Comparison of ENCODE assay signal across 9 cellular contexts in genomic region chr1:223716302-223716862, GRCh38. TPM values are rescaled to one million over a fixed set of nuclear protein-coding genes. Genes with fewer than 3 reads are reported as not detected.
DNase-seq lines count a peak whose midpoint lies in the region; ATAC-seq and TF ChIP-seq lines count a peak whose summit lies in the region.
"Had no signal": no experiment of that assay in that cellular context is flagged by ENCODE, and none has a peak within 500 bp of the region (broad histone marks: within the 10 kb centered on the region; RNA-seq: fewer than 3 reads in every experiment).

No MANE protein-coding gene starts in this region.

- intact Hi-C loops in heart right ventricle (cut with DNase I), result no loop called here
- intact Hi-C loops in left ventricle myocardium superior (cut with micrococcal nuclease), result no loop called here
- intact Hi-C loops in esophagus muscularis mucosa (cut with DNase I), result no loop called here

- no peaks in the 10 kb centered on the region for H3K9me3 ChIP-seq in heart right ventricle
- H3K9me3 ChIP-seq in esophagus muscularis mucosa, result no peaks in the 10 kb centered on the region
- no peaks in the 10 kb centered on the region for H3K9me3 ChIP-seq in subcutaneous abdominal adipose tissue (ENCODE audit: control insufficient read depth in 5 of 5, low read length in 5 of 5)

- ATAC-seq in heart right ventricle, result no peak
- ATAC-seq in left ventricle myocardium superior, result no peak
- ATAC-seq in HG03159 (IDR thresholded peaks at IDR 0.05; ENCODE audit: unreplicated experiment), result peak; percentile 43
- peak; percentile 46 to 50 for ATAC-seq in activated CD4-positive, CD25-positive, alpha-beta regulatory T cell treated with anti-CD3 and anti-CD28 coated beads, Interleukin-2, amount 50 U/mL, for 24 hours
- no peak for ATAC-seq in GM19397 (IDR thresholded peaks at IDR 0.05; ENCODE audit: unreplicated experiment)
- no peak for ATAC-seq in HG02970 (IDR thresholded peaks at IDR 0.05; ENCODE audit: low FRiP score, unreplicated experiment)

- no peak for DNase-seq in heart right ventricle
- DNase-seq in left ventricle myocardium superior, result no peak
- DNase-seq in esophagus muscularis mucosa (ENCODE audit: extremely low spot score), result no peak

- peak overlapping the region in 4 of 5 donors; percentile 22 to 49 (median 44) for H3K9ac ChIP-seq in subcutaneous abdominal adipose tissue (ENCODE audit: low read length in 5 of 5)

- H3K4me1 ChIP-seq in heart right ventricle (peaks cover 10 to 81% (median 57%) of the 10 kb centered on the region in 9 donors), esophagus muscularis mucosa (peaks cover 61 to 94% (median 91%) of the 10 kb centered on the region in 4 donors), subcutaneous abdominal adipose tissue (ENCODE audit: control insufficient read depth in 5 of 5, insufficient read depth in 5 of 5, low read length in 5 of 5) (peaks cover 17 to 72% (median 61%) of the 10 kb centered on the region in 5 donors)

- H3K27me3 ChIP-seq in heart right ventricle (no peaks in the 10 kb centered on the region), esophagus muscularis mucosa (no peaks in the 10 kb centered on the region), subcutaneous abdominal adipose tissue (ENCODE audit: control insufficient read depth in 5 of 5, insufficient read depth in 4 of 5, low read length in 5 of 5) (no peaks in the 10 kb centered on the region)

- WGBS in heart right ventricle, 2 donors, result 61 to 62% methylated on average over 7 of the region's 7 CpGs
- WGBS in esophagus muscularis mucosa, result 44% methylated on average over 7 of the region's 7 CpGs

- TF ChIP-seq EP300 in esophagus muscularis mucosa (IDR thresholded peaks at IDR 0.05), result no peak

- H3K36me3 ChIP-seq in heart right ventricle, result peaks cover 0 to 53% (median 32%) of the 10 kb centered on the region in 9 donors
- H3K36me3 ChIP-seq in esophagus muscularis mucosa, result peaks cover 0 to 52% (median 39%) of the 10 kb centered on the region in 4 donors
- H3K36me3 ChIP-seq in subcutaneous abdominal adipose tissue (ENCODE audit: control insufficient read depth in 5 of 5, insufficient read depth in 5 of 5, low read length in 5 of 5), result peaks cover 0 to 48% (median 41%) of the 10 kb centered on the region in 5 donors

- TF ChIP-seq CTCF in heart right ventricle (IDR thresholded peaks at IDR 0.05) (no peak), esophagus muscularis mucosa (IDR thresholded peaks at IDR 0.05) (no peak)

- H3K27ac ChIP-seq in heart right ventricle (peak overlapping the region in 6 of 10 donors; percentile 1 to 99 (median 26)), esophagus muscularis mucosa (replicated peaks in 1 of 4) (peak overlapping the region; percentile 68 to 98 (median 76)), subcutaneous abdominal adipose tissue (ENCODE audit: low read depth, low read length) (peak overlapping the region; percentile 94)

- no peak for TF ChIP-seq POLR2A in esophagus muscularis mucosa (IDR thresholded peaks at IDR 0.05; ENCODE audit: low read depth)

- H3K4me3 ChIP-seq in heart right ventricle, result peak overlapping the region in 3 of 10 donors; percentile 4 to 22 (median 14)
- peak overlapping the region in 2 of 4 donors; percentile 16 to 29 for H3K4me3 ChIP-seq in esophagus muscularis mucosa
- peak overlapping the region in 4 of 5 donors; percentile 2 to 33 (median 18) for H3K4me3 ChIP-seq in subcutaneous abdominal adipose tissue (ENCODE audit: low read depth in 1 of 5, low read length in 5 of 5)

RNA-seq across cellular contexts. Expression of gene CAPN2, which starts 4.0 kb away (rescaled TPM):
- total RNA-seq in heart right ventricle (100 to 1,000 TPM in 1 of 10 donors, 10 to 100 TPM in 9; 65.6 to 104 (median 77.6) TPM), left ventricle myocardium superior (76.9 TPM), esophagus muscularis mucosa (100 to 1,000 TPM in 3 of 4 donors, 10 to 100 TPM in 1; 91.9 to 231 (median 161) TPM)
- polyA plus RNA-seq in heart right ventricle, result 100 to 1,000 TPM in 1 of 2 donors, 10 to 100 TPM in 1; 62.4 to 107 TPM

RNA-seq across cellular contexts. Expression of gene CAPN8, which starts 50.9 kb away (rescaled TPM):
- total RNA-seq in heart right ventricle (not detected), left ventricle myocardium superior (not detected), esophagus muscularis mucosa (1 to 10 TPM in 1 of 4 donors, not detected in 3; 1.0 TPM)
- under 1 TPM in 1 of 2 donors, not detected in 1; 0.10 TPM for polyA plus RNA-seq in heart right ventricle
- total RNA-seq: Daoy had no signal

Comparison
In these comparisons a context has a peak if more than half of its experiments do, and no peak if none do; other contexts are left out.
1. ATAC-seq: peak in HG03159 (single experiment) and activated CD4-positive, CD25-positive, alpha-beta regulatory T cell treated with anti-CD3 and anti-CD28 coated beads, Interleukin-2, amount 50 U/mL, for 24 hours (2 of 2); none in heart right ventricle (0 of 8), left ventricle myocardium superior (single experiment), GM19397 (single experiment) and HG02970 (single experiment).
2. H3K27ac ChIP-seq: peak in every context shown above with its lines; median percentile 94 in subcutaneous abdominal adipose tissue; 76 in esophagus muscularis mucosa; 26 in heart right ventricle.